ENCODE assay signal across 1 cellular context in genomic region chr3:9395570-9396300, GRCh38.
TF ChIP-seq lines count a peak whose summit lies in the region.

No MANE protein-coding gene starts in this region.

TF ChIP-seq in K562, 482 proteins besides CTCF, POLR2A, EP300 and RAD21 (continued from another document):
- TF ChIP-seq, protein P1, sequence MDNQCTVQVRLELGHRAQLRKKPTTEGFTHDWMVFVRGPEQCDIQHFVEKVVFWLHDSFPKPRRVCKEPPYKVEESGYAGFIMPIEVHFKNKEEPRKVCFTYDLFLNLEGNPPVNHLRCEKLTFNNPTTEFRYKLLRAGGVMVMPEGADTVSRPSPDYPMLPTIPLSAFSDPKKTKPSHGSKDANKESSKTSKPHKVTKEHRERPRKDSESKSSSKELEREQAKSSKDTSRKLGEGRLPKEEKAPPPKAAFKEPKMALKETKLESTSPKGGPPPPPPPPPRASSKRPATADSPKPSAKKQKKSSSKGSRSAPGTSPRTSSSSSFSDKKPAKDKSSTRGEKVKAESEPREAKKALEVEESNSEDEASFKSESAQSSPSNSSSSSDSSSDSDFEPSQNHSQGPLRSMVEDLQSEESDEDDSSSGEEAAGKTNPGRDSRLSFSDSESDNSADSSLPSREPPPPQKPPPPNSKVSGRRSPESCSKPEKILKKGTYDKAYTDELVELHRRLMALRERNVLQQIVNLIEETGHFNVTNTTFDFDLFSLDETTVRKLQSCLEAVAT (IDR thresholded peaks at IDR 0.05): peak in 1 of 2 experiments; percentile 32; a peak in 2 of 4 replicates
- TF ChIP-seq ZNF282 (CRISPR knock-in tag; IDR thresholded peaks at IDR 0.05) (no peak), NCOA1 (IDR thresholded peaks at IDR 0.05; ENCODE audit: low read depth) (0 out of 2 replicates have a peak, but pooled peaks have one; percentile 12), ZNF75A (CRISPR knock-in tag; IDR thresholded peaks at IDR 0.05) (no peak), ZNF197 (CRISPR knock-in tag; IDR thresholded peaks at IDR 0.05; ENCODE audit: low read depth) (no peak), BRCA1 (IDR thresholded peaks at IDR 0.05) (no peak), BRCA1 (CRISPR knock-in tag; IDR thresholded peaks at IDR 0.05) (no peak)
